ENCODE assay signal across 1 cellular context in the genomic region with DNA sequence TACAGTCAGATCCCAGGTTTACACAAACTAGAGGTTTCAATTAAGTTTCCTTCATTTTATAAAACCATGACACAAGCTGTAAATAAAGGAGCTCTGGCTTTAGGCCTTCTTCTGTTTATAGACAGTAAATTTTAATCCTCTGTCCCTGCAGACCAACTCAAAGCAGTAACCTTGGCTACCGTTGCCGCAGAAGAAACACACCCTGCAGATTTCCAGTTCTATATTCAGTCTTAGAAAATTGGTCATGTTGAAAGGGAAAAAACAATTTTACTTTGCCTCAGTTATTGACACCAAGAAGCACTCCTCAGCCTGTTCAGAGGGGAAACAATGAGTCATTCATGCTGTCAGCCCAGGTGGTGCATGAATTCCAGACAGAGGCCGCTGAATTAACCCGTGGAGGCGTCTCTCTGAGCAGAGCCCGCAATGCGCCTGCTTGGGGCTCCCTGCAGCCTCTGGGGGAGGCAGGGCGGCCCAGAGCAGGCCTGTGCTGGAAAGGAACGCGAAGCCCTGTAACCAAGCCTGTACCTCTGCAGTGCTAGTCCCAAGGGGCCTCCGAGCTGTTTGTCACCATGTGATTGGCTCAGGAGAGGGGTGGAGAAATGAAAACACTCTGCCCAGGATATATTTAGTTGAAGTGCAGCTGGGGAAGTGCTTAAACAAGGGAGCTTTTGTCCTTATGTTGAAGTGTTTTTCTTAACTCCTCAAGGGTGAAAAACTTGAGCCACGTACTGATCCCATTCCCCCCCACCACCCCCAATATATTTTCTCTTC.
A peak's percentile ranks its signal among the peaks of the same experiment; 100 is the strongest.
TF ChIP-seq lines count a peak whose summit lies in the region.

No MANE protein-coding gene starts in this region.

TF ChIP-seq in K562, 482 proteins besides CTCF, POLR2A, EP300 and RAD21 (continued from another document and continues in another):
- TF ChIP-seq, protein P1, sequence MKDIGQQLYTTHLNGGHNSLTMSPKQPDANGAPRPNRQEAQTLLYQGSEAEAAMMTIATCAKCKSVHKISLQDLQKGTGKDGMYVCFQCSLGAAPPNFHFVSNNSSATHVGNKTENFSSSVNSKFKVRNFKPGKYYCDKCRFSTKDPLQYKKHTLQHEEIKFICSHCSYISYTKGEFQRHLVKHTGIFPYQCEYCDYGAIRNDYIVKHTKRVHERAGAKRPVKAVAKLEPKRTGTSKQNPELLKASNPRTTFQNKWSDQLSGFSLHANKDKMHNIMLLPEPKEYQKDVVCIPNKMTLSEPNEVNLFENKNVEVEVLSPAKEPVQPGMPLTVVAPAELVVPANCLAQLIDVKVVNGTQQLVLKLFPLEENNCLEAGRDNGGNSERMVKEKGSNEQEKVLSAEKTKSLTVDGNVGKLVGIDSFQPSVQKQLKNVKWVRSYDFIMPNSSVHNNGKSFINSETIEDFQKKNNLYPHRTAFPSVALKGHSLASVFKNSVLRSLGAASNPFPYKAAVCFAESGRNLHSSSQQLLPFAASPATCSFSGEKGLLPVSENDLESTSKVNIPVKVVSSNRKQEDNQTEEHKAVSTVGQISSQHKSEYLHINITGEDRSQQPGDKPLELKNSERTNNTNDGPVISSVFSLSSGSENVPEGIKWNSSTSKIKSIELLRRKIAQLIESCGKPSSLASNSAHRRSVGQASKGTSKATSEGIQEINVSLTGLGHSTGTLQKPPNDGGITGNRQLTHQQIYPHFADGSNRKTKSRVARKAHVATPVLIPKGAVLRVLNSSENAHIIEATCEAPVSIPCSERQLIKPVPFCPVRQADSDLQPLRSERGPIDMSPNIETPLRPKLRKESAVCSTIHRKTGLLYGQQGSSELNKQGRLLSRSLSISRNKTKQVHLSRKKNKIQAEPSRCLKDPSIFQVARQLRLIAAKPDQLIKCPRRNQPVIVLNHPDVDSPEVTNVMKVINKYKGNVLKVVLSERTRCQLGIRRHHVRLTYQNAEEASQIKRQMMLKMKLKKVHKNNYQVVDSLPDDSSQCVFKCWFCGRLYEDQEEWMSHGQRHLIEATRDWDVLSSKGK (CRISPR knock-in tag; IDR thresholded peaks at IDR 0.05) = no peak
- no peak for TF ChIP-seq HDAC8 (tag; IDR thresholded peaks at IDR 0.05)
- TF ChIP-seq SIRT6 (IDR thresholded peaks at IDR 0.05; ENCODE audit: low read depth, low read length) = no peak
- TF ChIP-seq ZNF780A (CRISPR knock-in tag; IDR thresholded peaks at IDR 0.05) = no peak
- peak; percentile 86 for TF ChIP-seq POLR2H (tag; IDR thresholded peaks at IDR 0.05; ENCODE audit: low read depth)
- no peak for TF ChIP-seq ARID2 (IDR thresholded peaks at IDR 0.05)
- TF ChIP-seq NCOR1 (IDR thresholded peaks at IDR 0.05) = peak; percentile 17; the same call in 1 of the 2 replicates
- TF ChIP-seq, protein P2, sequence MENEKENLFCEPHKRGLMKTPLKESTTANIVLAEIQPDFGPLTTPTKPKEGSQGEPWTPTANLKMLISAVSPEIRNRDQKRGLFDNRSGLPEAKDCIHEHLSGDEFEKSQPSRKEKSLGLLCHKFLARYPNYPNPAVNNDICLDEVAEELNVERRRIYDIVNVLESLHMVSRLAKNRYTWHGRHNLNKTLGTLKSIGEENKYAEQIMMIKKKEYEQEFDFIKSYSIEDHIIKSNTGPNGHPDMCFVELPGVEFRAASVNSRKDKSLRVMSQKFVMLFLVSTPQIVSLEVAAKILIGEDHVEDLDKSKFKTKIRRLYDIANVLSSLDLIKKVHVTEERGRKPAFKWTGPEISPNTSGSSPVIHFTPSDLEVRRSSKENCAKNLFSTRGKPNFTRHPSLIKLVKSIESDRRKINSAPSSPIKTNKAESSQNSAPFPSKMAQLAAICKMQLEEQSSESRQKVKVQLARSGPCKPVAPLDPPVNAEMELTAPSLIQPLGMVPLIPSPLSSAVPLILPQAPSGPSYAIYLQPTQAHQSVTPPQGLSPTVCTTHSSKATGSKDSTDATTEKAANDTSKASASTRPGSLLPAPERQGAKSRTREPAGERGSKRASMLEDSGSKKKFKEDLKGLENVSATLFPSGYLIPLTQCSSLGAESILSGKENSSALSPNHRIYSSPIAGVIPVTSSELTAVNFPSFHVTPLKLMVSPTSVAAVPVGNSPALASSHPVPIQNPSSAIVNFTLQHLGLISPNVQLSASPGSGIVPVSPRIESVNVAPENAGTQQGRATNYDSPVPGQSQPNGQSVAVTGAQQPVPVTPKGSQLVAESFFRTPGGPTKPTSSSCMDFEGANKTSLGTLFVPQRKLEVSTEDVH (IDR thresholded peaks at IDR 0.05; ENCODE audit: low read depth, partially characterized antibody) = no peak
- no peak for TF ChIP-seq ZNF124 (CRISPR knock-in tag; IDR thresholded peaks at IDR 0.05)
- TF ChIP-seq ZNF324 (CRISPR knock-in tag; IDR thresholded peaks at IDR 0.05) = no peak
- no peak for TF ChIP-seq ZNF695 (CRISPR knock-in tag; IDR thresholded peaks at IDR 0.05)
- no peak for TF ChIP-seq NCOA4 (IDR thresholded peaks at IDR 0.05; ENCODE audit: partially characterized antibody)
- TF ChIP-seq SUPT5H (IDR thresholded peaks at IDR 0.05) = peak; percentile 72
- TF ChIP-seq SLC30A9 (CRISPR knock-in tag; IDR thresholded peaks at IDR 0.05) = no peak
- no peak for TF ChIP-seq HMG20A (CRISPR knock-in tag; conservative IDR thresholded peaks at IDR 0.05)
- TF ChIP-seq XRCC4 (IDR thresholded peaks at IDR 0.05; ENCODE audit: extremely low read depth, insufficient read depth, insufficient read length) = no peak
- TF ChIP-seq ZNF583 (CRISPR knock-in tag; IDR thresholded peaks at IDR 0.05) = no peak
- no peak for TF ChIP-seq SMAD1 (IDR thresholded peaks at IDR 0.05; ENCODE audit: low read depth, low read length, partially characterized antibody)
- TF ChIP-seq TGIF2 (CRISPR knock-in tag; IDR thresholded peaks at IDR 0.05) = no peak
- TF ChIP-seq NR3C1 (CRISPR knock-in tag; IDR thresholded peaks at IDR 0.05) = no peak
- TF ChIP-seq ZNF174 (CRISPR knock-in tag; IDR thresholded peaks at IDR 0.05) = no peak
- no peak for TF ChIP-seq ZFPM2 (CRISPR knock-in tag; IDR thresholded peaks at IDR 0.05)
- TF ChIP-seq NCOA2 (IDR thresholded peaks at IDR 0.05; ENCODE audit: partially characterized antibody in 2 of 2) = no peak
- TF ChIP-seq, protein P3, sequence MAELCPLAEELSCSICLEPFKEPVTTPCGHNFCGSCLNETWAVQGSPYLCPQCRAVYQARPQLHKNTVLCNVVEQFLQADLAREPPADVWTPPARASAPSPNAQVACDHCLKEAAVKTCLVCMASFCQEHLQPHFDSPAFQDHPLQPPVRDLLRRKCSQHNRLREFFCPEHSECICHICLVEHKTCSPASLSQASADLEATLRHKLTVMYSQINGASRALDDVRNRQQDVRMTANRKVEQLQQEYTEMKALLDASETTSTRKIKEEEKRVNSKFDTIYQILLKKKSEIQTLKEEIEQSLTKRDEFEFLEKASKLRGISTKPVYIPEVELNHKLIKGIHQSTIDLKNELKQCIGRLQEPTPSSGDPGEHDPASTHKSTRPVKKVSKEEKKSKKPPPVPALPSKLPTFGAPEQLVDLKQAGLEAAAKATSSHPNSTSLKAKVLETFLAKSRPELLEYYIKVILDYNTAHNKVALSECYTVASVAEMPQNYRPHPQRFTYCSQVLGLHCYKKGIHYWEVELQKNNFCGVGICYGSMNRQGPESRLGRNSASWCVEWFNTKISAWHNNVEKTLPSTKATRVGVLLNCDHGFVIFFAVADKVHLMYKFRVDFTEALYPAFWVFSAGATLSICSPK (IDR thresholded peaks at IDR 0.05; ENCODE audit: borderline replicate concordance) = no peak
- TF ChIP-seq ESRRB (CRISPR knock-in tag; IDR thresholded peaks at IDR 0.05; ENCODE audit: borderline replicate concordance) = no peak
- no peak for TF ChIP-seq ASH1L (IDR thresholded peaks at IDR 0.05; ENCODE audit: borderline replicate concordance, low read depth, partially characterized antibody)
- peak; percentile 70; the same call in 1 of the 2 replicates for TF ChIP-seq PHF21A (IDR thresholded peaks at IDR 0.05; ENCODE audit: borderline replicate concordance, low read depth)
- TF ChIP-seq FUS (optimal IDR thresholded peaks at IDR 0.05; ENCODE audit: low read depth, low read length) = no peak
- TF ChIP-seq NFE2 (IDR thresholded peaks at IDR 0.05; ENCODE audit: low read depth) = no peak
- no peak for TF ChIP-seq KLF6 (CRISPR knock-in tag; IDR thresholded peaks at IDR 0.05; ENCODE audit: borderline replicate concordance)
- TF ChIP-seq, protein P4, sequence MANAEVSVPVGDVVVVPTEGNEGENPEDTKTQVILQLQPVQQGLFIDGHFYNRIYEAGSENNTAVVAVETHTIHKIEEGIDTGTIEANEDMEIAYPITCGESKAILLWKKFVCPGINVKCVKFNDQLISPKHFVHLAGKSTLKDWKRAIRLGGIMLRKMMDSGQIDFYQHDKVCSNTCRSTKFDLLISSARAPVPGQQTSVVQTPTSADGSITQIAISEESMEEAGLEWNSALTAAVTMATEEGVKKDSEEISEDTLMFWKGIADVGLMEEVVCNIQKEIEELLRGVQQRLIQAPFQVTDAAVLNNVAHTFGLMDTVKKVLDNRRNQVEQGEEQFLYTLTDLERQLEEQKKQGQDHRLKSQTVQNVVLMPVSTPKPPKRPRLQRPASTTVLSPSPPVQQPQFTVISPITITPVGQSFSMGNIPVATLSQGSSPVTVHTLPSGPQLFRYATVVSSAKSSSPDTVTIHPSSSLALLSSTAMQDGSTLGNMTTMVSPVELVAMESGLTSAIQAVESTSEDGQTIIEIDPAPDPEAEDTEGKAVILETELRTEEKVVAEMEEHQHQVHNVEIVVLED (CRISPR knock-in tag; IDR thresholded peaks at IDR 0.05) = no peak
- TF ChIP-seq, protein P5, sequence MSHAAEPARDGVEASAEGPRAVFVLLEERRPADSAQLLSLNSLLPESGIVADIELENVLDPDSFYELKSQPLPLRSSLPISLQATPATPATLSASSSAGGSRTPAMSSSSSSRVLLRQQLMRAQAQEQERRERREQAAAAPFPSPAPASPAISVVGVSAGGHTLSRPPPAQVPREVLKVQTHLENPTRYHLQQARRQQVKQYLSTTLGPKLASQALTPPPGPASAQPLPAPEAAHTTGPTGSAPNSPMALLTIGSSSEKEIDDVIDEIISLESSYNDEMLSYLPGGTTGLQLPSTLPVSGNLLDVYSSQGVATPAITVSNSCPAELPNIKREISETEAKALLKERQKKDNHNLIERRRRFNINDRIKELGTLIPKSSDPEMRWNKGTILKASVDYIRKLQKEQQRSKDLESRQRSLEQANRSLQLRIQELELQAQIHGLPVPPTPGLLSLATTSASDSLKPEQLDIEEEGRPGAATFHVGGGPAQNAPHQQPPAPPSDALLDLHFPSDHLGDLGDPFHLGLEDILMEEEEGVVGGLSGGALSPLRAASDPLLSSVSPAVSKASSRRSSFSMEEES (CRISPR knock-in tag; IDR thresholded peaks at IDR 0.05) = no peak
- peak; percentile 90 for TF ChIP-seq SMARCA4 (IDR thresholded peaks at IDR 0.05)
- no peak for TF ChIP-seq STAT5B (CRISPR knock-in tag; IDR thresholded peaks at IDR 0.05)
- TF ChIP-seq HMGN3 (IDR thresholded peaks at IDR 0.05; ENCODE audit: borderline replicate concordance, extremely low read depth, insufficient read length, low read depth, low read length) = peak; percentile 93
- TF ChIP-seq HNRNPUL1 (IDR thresholded peaks at IDR 0.05; ENCODE audit: low read length) = no peak
- TF ChIP-seq PRMT5 (CRISPR knock-in tag; IDR thresholded peaks at IDR 0.05) = no peak
- no peak for TF ChIP-seq DNMT1 (IDR thresholded peaks at IDR 0.05)
- no peak for TF ChIP-seq GABPB1 (CRISPR knock-in tag; IDR thresholded peaks at IDR 0.05)
- no peak for TF ChIP-seq ADNP (tag; IDR thresholded peaks at IDR 0.05)
- TF ChIP-seq, protein P6, sequence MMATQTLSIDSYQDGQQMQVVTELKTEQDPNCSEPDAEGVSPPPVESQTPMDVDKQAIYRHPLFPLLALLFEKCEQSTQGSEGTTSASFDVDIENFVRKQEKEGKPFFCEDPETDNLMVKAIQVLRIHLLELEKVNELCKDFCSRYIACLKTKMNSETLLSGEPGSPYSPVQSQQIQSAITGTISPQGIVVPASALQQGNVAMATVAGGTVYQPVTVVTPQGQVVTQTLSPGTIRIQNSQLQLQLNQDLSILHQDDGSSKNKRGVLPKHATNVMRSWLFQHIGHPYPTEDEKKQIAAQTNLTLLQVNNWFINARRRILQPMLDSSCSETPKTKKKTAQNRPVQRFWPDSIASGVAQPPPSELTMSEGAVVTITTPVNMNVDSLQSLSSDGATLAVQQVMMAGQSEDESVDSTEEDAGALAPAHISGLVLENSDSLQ (IDR thresholded peaks at IDR 0.05) = peak; percentile 79
- peak; percentile 98 for TF ChIP-seq JUND (IDR thresholded peaks at IDR 0.05; ENCODE audit: borderline replicate concordance, low read depth, low read length)
- peak; percentile 99 for TF ChIP-seq JUND (tag; IDR thresholded peaks at IDR 0.05; ENCODE audit: borderline replicate concordance, low read depth, low read length)
- TF ChIP-seq TCFL5 (CRISPR knock-in tag; conservative IDR thresholded peaks at IDR 0.05) = no peak
- TF ChIP-seq, protein P7, sequence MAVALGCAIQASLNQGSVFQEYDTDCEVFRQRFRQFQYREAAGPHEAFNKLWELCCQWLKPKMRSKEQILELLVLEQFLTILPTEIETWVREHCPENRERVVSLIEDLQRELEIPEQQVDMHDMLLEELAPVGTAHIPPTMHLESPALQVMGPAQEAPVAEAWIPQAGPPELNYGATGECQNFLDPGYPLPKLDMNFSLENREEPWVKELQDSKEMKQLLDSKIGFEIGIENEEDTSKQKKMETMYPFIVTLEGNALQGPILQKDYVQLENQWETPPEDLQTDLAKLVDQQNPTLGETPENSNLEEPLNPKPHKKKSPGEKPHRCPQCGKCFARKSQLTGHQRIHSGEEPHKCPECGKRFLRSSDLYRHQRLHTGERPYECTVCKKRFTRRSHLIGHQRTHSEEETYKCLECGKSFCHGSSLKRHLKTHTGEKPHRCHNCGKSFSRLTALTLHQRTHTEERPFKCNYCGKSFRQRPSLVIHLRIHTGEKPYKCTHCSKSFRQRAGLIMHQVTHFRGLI (CRISPR knock-in tag; IDR thresholded peaks at IDR 0.05) = no peak
- no peak for TF ChIP-seq ZZZ3 (IDR thresholded peaks at IDR 0.05)
- TF ChIP-seq ESRRA (IDR thresholded peaks at IDR 0.05; ENCODE audit: borderline replicate concordance, low read depth) = 0 out of 2 replicates have a peak, but pooled peaks have one; percentile 13
- TF ChIP-seq JUN (IDR thresholded peaks at IDR 0.05; ENCODE audit: borderline replicate concordance, low read depth, low read length) = peak; percentile 95
- no peak for TF ChIP-seq JUN (CRISPR knock-in tag; IDR thresholded peaks at IDR 0.05; ENCODE audit: borderline replicate concordance)
- TF ChIP-seq HDAC3 (IDR thresholded peaks at IDR 0.05; ENCODE audit: borderline replicate concordance, partially characterized antibody) = no peak
- TF ChIP-seq, protein P8, sequence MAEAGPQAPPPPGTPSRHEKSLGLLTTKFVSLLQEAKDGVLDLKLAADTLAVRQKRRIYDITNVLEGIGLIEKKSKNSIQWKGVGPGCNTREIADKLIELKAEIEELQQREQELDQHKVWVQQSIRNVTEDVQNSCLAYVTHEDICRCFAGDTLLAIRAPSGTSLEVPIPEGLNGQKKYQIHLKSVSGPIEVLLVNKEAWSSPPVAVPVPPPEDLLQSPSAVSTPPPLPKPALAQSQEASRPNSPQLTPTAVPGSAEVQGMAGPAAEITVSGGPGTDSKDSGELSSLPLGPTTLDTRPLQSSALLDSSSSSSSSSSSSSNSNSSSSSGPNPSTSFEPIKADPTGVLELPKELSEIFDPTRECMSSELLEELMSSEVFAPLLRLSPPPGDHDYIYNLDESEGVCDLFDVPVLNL (CRISPR knock-in tag; IDR thresholded peaks at IDR 0.05; ENCODE audit: low read depth) = no peak
- TF ChIP-seq MTA2 (IDR thresholded peaks at IDR 0.05; ENCODE audit: low read depth) = peak; percentile 15; the same call in 1 of the 2 replicates
- TF ChIP-seq, protein P9, sequence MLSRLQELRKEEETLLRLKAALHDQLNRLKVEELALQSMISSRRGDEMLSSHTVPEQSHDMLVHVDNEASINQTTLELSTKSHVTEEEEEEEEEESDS (CRISPR knock-in tag; IDR thresholded peaks at IDR 0.05) = no peak
- no peak for TF ChIP-seq OTX1 (CRISPR knock-in tag; IDR thresholded peaks at IDR 0.05)
- TF ChIP-seq MBD2 (IDR thresholded peaks at IDR 0.05; ENCODE audit: borderline replicate concordance, low read depth) = no peak
- TF ChIP-seq HDAC6 (IDR thresholded peaks at IDR 0.05; ENCODE audit: low read depth, low read length) = no peak
- TF ChIP-seq GATA2 (CRISPR knock-in tag; IDR thresholded peaks at IDR 0.05) = no peak
